In the genomic region with DNA sequence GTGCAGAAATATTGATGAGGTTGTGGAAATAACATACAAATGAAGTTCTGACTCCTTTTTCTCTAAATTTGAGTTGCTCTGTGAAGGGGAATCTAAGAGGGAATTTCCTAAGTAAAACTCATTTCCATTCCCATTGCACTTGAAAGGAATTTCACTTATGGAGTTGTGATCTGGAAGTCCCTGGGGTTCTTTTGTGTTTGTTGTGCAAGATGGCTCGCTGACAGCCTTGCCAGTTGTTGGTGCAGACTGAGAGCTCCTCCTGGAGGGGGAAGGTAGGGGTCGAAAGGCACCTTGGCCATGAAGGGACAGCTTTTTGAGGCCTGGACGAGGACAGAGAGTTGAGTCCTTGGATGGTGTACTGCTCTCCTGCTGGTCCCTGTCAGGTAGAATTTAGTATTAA, we compare ENCODE assay signal across 10 cellular contexts.
DNase-seq lines count a peak whose midpoint lies in the region; ATAC-seq and TF ChIP-seq lines count a peak whose summit lies in the region.
"Had no signal": no experiment of that assay in that cellular context is flagged by ENCODE, and none has a peak within 500 bp of the region (broad histone marks: within the 10 kb centered on the region; RNA-seq: fewer than 3 reads in every experiment).

No MANE protein-coding gene starts in this region.

- H3K27ac Mint-ChIP-seq in osteocyte (ENCODE audit: unreplicated experiment): peak overlapping the region; percentile 81
- H3K27ac Mint-ChIP-seq: T-helper 17 cell had no signal

- no peaks in the 10 kb centered on the region for H3K36me3 Mint-ChIP-seq in osteocyte (ENCODE audit: unreplicated experiment)

- H3K27me3 Mint-ChIP-seq in osteocyte (ENCODE audit: unreplicated experiment): no peaks in the 10 kb centered on the region
- H3K27me3 Mint-ChIP-seq: T-helper 17 cell had no signal

- peak overlapping the region; percentile 8 for H3K4me3 Mint-ChIP-seq in osteocyte (ENCODE audit: unreplicated experiment)
- H3K4me3 Mint-ChIP-seq: T-helper 17 cell had no signal

- peaks cover 3% of the 10 kb centered on the region for H3K9me3 Mint-ChIP-seq in osteocyte (ENCODE audit: unreplicated experiment)

- H3K4me1 Mint-ChIP-seq in osteocyte (ENCODE audit: unreplicated experiment): peaks cover 30% of the 10 kb centered on the region

- in situ Hi-C loops in GM13976 (cut with MboI; ENCODE audit: low sequenced_read_pairs, unreplicated experiment): no loop called here

- no peak for ATAC-seq in HG03135 (IDR thresholded peaks at IDR 0.05; ENCODE audit: unreplicated experiment)
- ATAC-seq: T-helper 17 cell had no signal

- TF ChIP-seq CTCF in GM13976 (IDR thresholded peaks at IDR 0.05; ENCODE audit: borderline replicate concordance, control extremely low read depth, extremely low read depth, insufficient read depth, missing control alignments) (peak; percentile 16), osteocyte (IDR thresholded peaks at IDR 0.05) (peak; percentile 38)

- DNase-seq in GM13976 (ENCODE audit: low spot score) (peak; percentile 42), NCI-H69 (lab: John Stamatoyannopoulos, UW) (peak; percentile 22), fibroblast of gingiva (ENCODE audit: low read depth) (peak; percentile 40), osteocyte (ENCODE audit: extremely low spot score, unreplicated experiment) (no peak), HT-29 (ENCODE audit: low spot score) (no peak)
- DNase-seq in activated CD8-positive, alpha-beta memory T cell treated with anti-CD3 and anti-CD28 coated beads for 24 hours: no peak
- DNase-seq: activated CD8-positive, alpha-beta memory T cell treated with anti-CD3 and anti-CD28 coated beads, Interleukin-2, amount 50 U/mL, for 48 hours; KBM-7; T-helper 17 cell had no signal

Comparison
In these comparisons a context has a peak if more than half of its experiments do, and no peak if none do; other contexts are left out.
1. DNase-seq: peak in GM13976 (single experiment), NCI-H69 (single experiment) and fibroblast of gingiva (single experiment); none in osteocyte (single experiment), HT-29 (single experiment) and activated CD8-positive, alpha-beta memory T cell treated with anti-CD3 and anti-CD28 coated beads for 24 hours (single experiment).